19 cellular contexts compared by ENCODE assay signal in the genomic region with DNA sequence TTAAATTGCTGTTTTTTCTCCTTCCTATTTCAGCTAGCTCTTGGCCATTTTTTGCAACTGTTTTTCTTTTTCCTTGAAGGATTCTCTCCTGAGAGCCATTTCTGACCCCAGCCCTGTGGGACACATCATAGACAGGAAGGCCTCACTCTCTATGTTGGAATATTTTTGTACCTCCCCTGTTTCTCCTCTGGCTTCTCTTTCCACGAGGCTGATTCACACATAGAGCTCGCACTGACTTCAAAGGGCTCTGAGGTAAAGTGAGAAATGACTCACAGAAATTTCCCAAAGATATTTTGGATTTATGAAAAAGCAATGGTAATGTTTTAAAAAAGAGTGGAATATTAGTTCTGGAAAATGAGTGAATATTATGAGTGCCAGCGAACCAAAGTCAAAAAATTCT.
DNase-seq lines count a peak whose midpoint lies in the region; ATAC-seq and TF ChIP-seq lines count a peak whose summit lies in the region.
"Had no signal": no experiment of that assay in that cellular context is flagged by ENCODE, and none has a peak within 500 bp of the region (broad histone marks: within the 10 kb centered on the region; RNA-seq: fewer than 3 reads in every experiment).

No MANE protein-coding gene starts in this region.

- H3K36me3 ChIP-seq in mammary epithelial cell (ENCODE audit: insufficient read depth, low read length) = no peaks in the 10 kb centered on the region
- no peaks in the 10 kb centered on the region for H3K36me3 ChIP-seq in left ventricle myocardium inferior
- H3K36me3 ChIP-seq: MG63 had no signal

- no peaks in the 10 kb centered on the region for H3K79me2 ChIP-seq in mammary epithelial cell (ENCODE audit: insufficient read depth, low read length)

- no peak overlapping the region for H3K27ac Mint-ChIP-seq in osteocyte (ENCODE audit: unreplicated experiment)

- 15% methylated on average over 3 of the region's 3 CpGs for WGBS in mammary epithelial cell (ENCODE audit: low coverage, missing lambda C conversion rate)

- intact Hi-C loops in mammary epithelial cell (cut with micrococcal nuclease) (no loop called here), left ventricle myocardium inferior (cut with micrococcal nuclease) (no loop called here)

- H3K27me3 Mint-ChIP-seq in osteocyte (ENCODE audit: unreplicated experiment) = peaks cover 71% of the 10 kb centered on the region

- dilution Hi-C loops in mammary epithelial cell (cut with HindIII; ENCODE audit: low sequenced_read_pairs) = no loop called here

- no peak overlapping the region for H3K4me2 ChIP-seq in mammary epithelial cell (ENCODE audit: insufficient read depth, low read depth, low read length)
- H3K4me2 ChIP-seq: PC-9 had no signal

- no peak overlapping the region for H3K9ac ChIP-seq in mammary epithelial cell (ENCODE audit: insufficient read depth, low read length)

- no peaks in the 10 kb centered on the region for H3K36me3 Mint-ChIP-seq in osteocyte (ENCODE audit: unreplicated experiment)

- H3K4me1 ChIP-seq in mammary epithelial cell (ENCODE audit: insufficient read depth, low read length) (peaks cover 6% of the 10 kb centered on the region), left ventricle myocardium inferior (no peaks in the 10 kb centered on the region)
- H3K4me1 ChIP-seq: Caco-2 had no signal

- no peak for ATAC-seq in GM21528 (IDR thresholded peaks at IDR 0.05; ENCODE audit: low FRiP score, unreplicated experiment)

- H2AFZ ChIP-seq in mammary epithelial cell (ENCODE audit: low read depth, low read length) = no peak overlapping the region
- H2AFZ ChIP-seq: PC-9 had no signal

- H4K20me1 ChIP-seq in mammary epithelial cell (ENCODE audit: insufficient read depth, low read length) = no peaks in the 10 kb centered on the region

- H3K27ac ChIP-seq in mammary epithelial cell (ENCODE audit: insufficient read depth, low read depth, low read length) (no peak overlapping the region), left ventricle myocardium inferior (replicated peaks) (no peak overlapping the region)
- H3K27ac ChIP-seq: HL-60, PC-9 had no signal

- no peaks in the 10 kb centered on the region for H3K27me3 ChIP-seq in mammary epithelial cell (ENCODE audit: insufficient read depth, low read length)
- no peaks in the 10 kb centered on the region for H3K27me3 ChIP-seq in left ventricle myocardium inferior (ENCODE audit: low read depth)
- H3K27me3 ChIP-seq: MG63 had no signal

- H3K4me3 ChIP-seq in mammary epithelial cell (replicated peaks in 1 of 3; ENCODE audit: insufficient read depth in 1 of 3, low read depth in 2 of 3, low read length in 3 of 3) = no peak overlapping the region
- H3K4me3 ChIP-seq in left ventricle myocardium inferior = no peak overlapping the region
- H3K4me3 ChIP-seq: MG63, PC-9 had no signal

- no TSS peak for BruUV-seq in mammary epithelial cell (replicated peaks; lab: Mats Ljungman, UMichigan)

- H3K9me3 ChIP-seq in mammary epithelial cell (replicated peaks; ENCODE audit: insufficient read depth, low read length) (no peaks in the 10 kb centered on the region), left ventricle myocardium inferior (replicated peaks) (no peaks in the 10 kb centered on the region)
- H3K9me3 ChIP-seq: Caco-2, MG63 had no signal

- TF ChIP-seq CTCF in mammary epithelial cell (conservative IDR thresholded peaks at IDR 0.05 in 1 of 2, IDR thresholded peaks at IDR 0.05 in 1 of 2; ENCODE audit: extremely low read depth in 1 of 2, insufficient read depth in 1 of 2, low read depth in 1 of 2, low read length in 2 of 2) = no peak
- TF ChIP-seq CTCF in left ventricle myocardium inferior (IDR thresholded peaks at IDR 0.05; ENCODE audit: borderline replicate concordance) = no peak
- no peak for TF ChIP-seq CTCF in osteocyte (IDR thresholded peaks at IDR 0.05)

- H3K4me3 Mint-ChIP-seq in osteocyte (ENCODE audit: unreplicated experiment) = no peak overlapping the region

- in situ Hi-C loops in mammary epithelial cell (cut with MboI; ENCODE audit: low sequenced_read_pairs in 2 of 2) = no loop called here

- DNase-seq in EL (peak; percentile 44), NCI-H226 (peak; percentile 72), mammary epithelial cell (peak; percentile 61), renal cortical epithelial cell (ENCODE audit: low read depth) (peak; percentile 41), left ventricle myocardium inferior (no peak), osteocyte (ENCODE audit: extremely low spot score, unreplicated experiment) (no peak)
- DNase-seq: AML-193, Caco-2, DMS53, GOT3, KG1, MG63, NCI-H1105, NCI-H1694 treated with DMSO at 0.1 percent for 48 hours, NCI-H446, PC-9, Right ventricle myocardium superior had no signal

- H3K4me1 Mint-ChIP-seq in osteocyte (ENCODE audit: unreplicated experiment) = no peaks in the 10 kb centered on the region

- CTCF ChIA-PET in mammary epithelial cell (lab: Charles Lee; ENCODE audit: low non-redundant PET) = no interaction called here

- H3K9me3 Mint-ChIP-seq in osteocyte (ENCODE audit: unreplicated experiment) = no peaks in the 10 kb centered on the region

Comparison
In these comparisons a context has a peak if more than half of its experiments do, and no peak if none do; other contexts are left out.
1. DNase-seq: peak in EL (single experiment), NCI-H226 (single experiment), mammary epithelial cell (single experiment) and renal cortical epithelial cell (single experiment); none in left ventricle myocardium inferior (single experiment) and osteocyte (single experiment).